ENCODE assay signal across 9 cellular contexts in genomic region chr21:33901421-33902288, GRCh38. TPM values are rescaled to one million over a fixed set of nuclear protein-coding genes. Genes with fewer than 3 reads are reported as not detected.
DNase-seq lines count a peak whose midpoint lies in the region; ATAC-seq and TF ChIP-seq lines count a peak whose summit lies in the region.
"Had no signal": no experiment of that assay in that cellular context is flagged by ENCODE, and none has a peak within 500 bp of the region (broad histone marks: within the 10 kb centered on the region; RNA-seq: fewer than 3 reads in every experiment).

No MANE protein-coding gene starts in this region.

- H3K9me3 ChIP-seq in NT2/D1 (ENCODE audit: insufficient read depth, low read length) (no peaks in the 10 kb centered on the region), mesenchymal stem cell (ENCODE audit: control insufficient read depth, low read length) (no peaks in the 10 kb centered on the region)

- no peak overlapping the region for H2BK12ac ChIP-seq in mesenchymal stem cell (ENCODE audit: low read length in 2 of 2)

- H4K91ac ChIP-seq in mesenchymal stem cell (ENCODE audit: low read length) = no peak overlapping the region

- H3K23ac ChIP-seq in mesenchymal stem cell (ENCODE audit: low read length in 2 of 2) = no peak overlapping the region

- no peak overlapping the region for H3K27ac ChIP-seq in mesenchymal stem cell (ENCODE audit: low read length, poor library complexity, severe bottlenecking)

- no peak overlapping the region for H3K4me2 ChIP-seq in mesenchymal stem cell (ENCODE audit: low read length, poor library complexity, severe bottlenecking)

- peak; percentile 69 for DNase-seq in Ammon's horn (ENCODE audit: low spot score)
- DNase-seq in GM12865 (ENCODE audit: low read depth) = peak; percentile 39
- peak; percentile 80 for DNase-seq in NT2/D1 (ENCODE audit: low read depth, low spot score)
- peak; percentile 52 for DNase-seq in cerebellum (ENCODE audit: low spot score)
- DNase-seq in mesenchymal stem cell = peak; percentile 58
- DNase-seq in cerebellar nuclear complex (lab: John Stamatoyannopoulos, UW) = no peak
- DNase-seq in activated gamma-delta T cell (lab: John Stamatoyannopoulos, UW) = no peak
- DNase-seq: naive B cell had no signal

- H2BK120ac ChIP-seq in mesenchymal stem cell (ENCODE audit: low read depth, low read length) = no peak overlapping the region

- H2AK5ac ChIP-seq in mesenchymal stem cell (ENCODE audit: low read length, severe bottlenecking) = no peak overlapping the region

- H2AFZ ChIP-seq in mesenchymal stem cell (ENCODE audit: low read depth, low read length) = no peak overlapping the region

- H3K36me3 ChIP-seq in NT2/D1 (ENCODE audit: insufficient read depth, insufficient read length, low read length) (peaks cover 75% of the 10 kb centered on the region), mesenchymal stem cell (ENCODE audit: control insufficient read depth in 1 of 2, insufficient read depth in 2 of 2, low read depth in 1 of 2, low read length in 2 of 2) (peaks cover 41 to 68% of the 10 kb centered on the region in 2 experiments)

- H3K4ac ChIP-seq in mesenchymal stem cell (ENCODE audit: low read depth in 1 of 2, low read length in 2 of 2) = peak overlapping the region in 1 of 2 experiments; percentile 18

- H3K4me1 ChIP-seq in NT2/D1 (ENCODE audit: insufficient read depth, insufficient read length) (no peaks in the 10 kb centered on the region), mesenchymal stem cell (ENCODE audit: control insufficient read depth, insufficient read depth, low read depth, low read length) (peaks cover 13% of the 10 kb centered on the region)

- 75% methylated on average over 12 of the region's 13 CpGs for WGBS in mesenchymal stem cell

- no peak overlapping the region for H2BK5ac ChIP-seq in mesenchymal stem cell (ENCODE audit: low read depth, low read length, poor library complexity, severe bottlenecking)

- H3K79me1 ChIP-seq in mesenchymal stem cell (replicated peaks; ENCODE audit: low read length, poor library complexity, severe bottlenecking) = peaks cover 9% of the 10 kb centered on the region

- no peak overlapping the region for H3K9ac ChIP-seq in NT2/D1 (ENCODE audit: insufficient read length, low read depth)
- H3K9ac ChIP-seq in mesenchymal stem cell (ENCODE audit: low read length) = no peak overlapping the region

- no peak overlapping the region for H3K14ac ChIP-seq in mesenchymal stem cell (ENCODE audit: low read length in 2 of 2)

- H3K27me3 ChIP-seq in NT2/D1 (ENCODE audit: insufficient read depth, insufficient read length) (no peaks in the 10 kb centered on the region), mesenchymal stem cell (ENCODE audit: control insufficient read depth in 1 of 2, insufficient read depth in 1 of 2, low read length in 2 of 2) (no peaks in the 10 kb centered on the region)

- H3K4me3 ChIP-seq in GM12865 (ENCODE audit: low read depth, low read length) = no peak overlapping the region
- H3K4me3 ChIP-seq in NT2/D1 (ENCODE audit: insufficient read length, low read depth) = no peak overlapping the region
- no peak overlapping the region for H3K4me3 ChIP-seq in mesenchymal stem cell (ENCODE audit: insufficient read depth in 1 of 2, low read depth in 1 of 2, low read length in 2 of 2)

- H2BK15ac ChIP-seq in mesenchymal stem cell (ENCODE audit: low read depth, poor library complexity, severe bottlenecking) = no peak overlapping the region

- ATAC-seq in GM21717 (IDR thresholded peaks at IDR 0.05; ENCODE audit: unreplicated experiment) = no peak

- TF ChIP-seq CTCF in GM12865 (IDR thresholded peaks at IDR 0.05; ENCODE audit: insufficient read depth, low read depth, low read length, missing control alignments) = peak; percentile 32

- no peak overlapping the region for H3K18ac ChIP-seq in mesenchymal stem cell (ENCODE audit: low read depth in 1 of 2, low read length in 2 of 2)

- no peak overlapping the region for H4K8ac ChIP-seq in mesenchymal stem cell (ENCODE audit: low read length)

RNA-seq across cellular contexts. Expression of gene ATP5PO, which starts 13.9 kb away (rescaled TPM):
- total RNA-seq in cerebellum = 82.2 TPM
- polyA plus RNA-seq in mesenchymal stem cell (2013, experiment 1 of 2) = 332 TPM
- polyA plus RNA-seq in mesenchymal stem cell (2013, experiment 2 of 2) = 334 TPM

Comparison
In these comparisons a context has a peak if more than half of its experiments do, and no peak if none do; other contexts are left out.
1. DNase-seq: peak in Ammon's horn (single experiment), GM12865 (single experiment), NT2/D1 (single experiment), cerebellum (single experiment) and mesenchymal stem cell (single experiment); none in cerebellar nuclear complex (0 of 2) and activated gamma-delta T cell (single experiment).